Comparison of ENCODE assay signal across 10 cellular contexts in genomic region chr14:32826404-32827082, GRCh38.
A peak's percentile ranks its signal among the peaks of the same experiment; 100 is the strongest.
DNase-seq lines count a peak whose midpoint lies in the region; ATAC-seq, FAIRE-seq and TF ChIP-seq lines count a peak whose summit lies in the region.
"Had no signal": no experiment of that assay in that cellular context is flagged by ENCODE, and none has a peak within 500 bp of the region (broad histone marks: within the 10 kb centered on the region; RNA-seq: fewer than 3 reads in every experiment).

No MANE protein-coding gene starts in this region.

- no peak overlapping the region for H3K4me3 Mint-ChIP-seq in Caco-2 (ENCODE audit: unreplicated experiment)

- H3K4me3 ChIP-seq in right cardiac atrium (ENCODE audit: low read length) = no peak overlapping the region
- H3K4me3 ChIP-seq in Caco-2 (ENCODE audit: low read depth, low read length) = no peak overlapping the region

- H3K27me3 Mint-ChIP-seq in Caco-2 (ENCODE audit: insufficient read depth, unreplicated experiment) = peaks cover 3% of the 10 kb centered on the region

- no peaks in the 10 kb centered on the region for H3K9me3 Mint-ChIP-seq in Caco-2 (ENCODE audit: unreplicated experiment)

- no peaks in the 10 kb centered on the region for H3K36me3 Mint-ChIP-seq in Caco-2 (ENCODE audit: insufficient read depth, unreplicated experiment)

- H3K4me1 ChIP-seq in right cardiac atrium (ENCODE audit: control insufficient read depth, insufficient read depth, low read length) (peaks cover 8% of the 10 kb centered on the region), Caco-2 (no peaks in the 10 kb centered on the region)

- no peak for TF ChIP-seq POLR2A in GM12892 (IDR thresholded peaks at IDR 0.05; ENCODE audit: low read depth, low read length)

- H3K36me3 ChIP-seq in Caco-2 (ENCODE audit: control insufficient read depth, insufficient read depth, low read length) = no peaks in the 10 kb centered on the region

- H3K27ac ChIP-seq in right cardiac atrium (ENCODE audit: low read length) = no peak overlapping the region
- H3K27ac ChIP-seq in temporal lobe (ENCODE audit: low read depth, low read length) = peak overlapping the region; percentile 95

- H3K27ac Mint-ChIP-seq in Caco-2 (ENCODE audit: unreplicated experiment) = no peak overlapping the region

- H3K9me3 ChIP-seq in right cardiac atrium (ENCODE audit: control insufficient read depth, low read length) (no peaks in the 10 kb centered on the region), Caco-2 (no peaks in the 10 kb centered on the region)

- BruUV-seq in Caco-2 (replicated peaks; lab: Mats Ljungman, UMichigan) = no TSS peak

- intact Hi-C loops in right cardiac atrium (cut with DNase I) (loop anchor here in 2 of 4 donors (5.0 to 10.0 kb wide), 4 partner anchors 102 to 252 kb away; no protein-coding TSS in a partner anchor), Caco-2 (cut with micrococcal nuclease; ENCODE audit: unreplicated experiment) (loop anchor here (1.0 to 5.0 kb wide), 2 partner anchors 115 to 249 kb away; no protein-coding TSS in a partner anchor)

- TF ChIP-seq CTCF in Caco-2 (IDR thresholded peaks at IDR 0.05; ENCODE audit: insufficient read depth in 1 of 2, low read depth in 1 of 2, low read length in 1 of 2, severe bottlenecking in 1 of 2, unreplicated experiment in 1 of 2) = no peak

- DNase-seq in NCI-H146 (lab: John Stamatoyannopoulos, UW) (peak; percentile 1), NCI-H146 treated with DMSO at 0.1 percent for 48 hours (lab: John Stamatoyannopoulos, UW; ENCODE audit: unreplicated experiment) (no peak), astrocyte of the hippocampus (ENCODE audit: low read depth, low spot score) (peak; percentile 61), right cardiac atrium (peak in 2 of 3 donors; percentile 8 to 40), GM12892 (ENCODE audit: insufficient read length) (no peak), AG08396 (ENCODE audit: low spot score) (no peak), Caco-2 (no peak)
- DNase-seq: NCI-H2029 treated with DMSO at 0.1 percent for 48 hours; stimulated activated CD4-positive, alpha-beta T cell treated with anti-CD3 and anti-CD28 coated beads, Interleukin-2, amount 100 ng/mL, for 24 hours had no signal

- 32% methylated on average over 9 of the region's 9 CpGs for WGBS in right cardiac atrium

- FAIRE-seq in GM12892 (lab: Jason Lieb, UNC) = no peak

- H3K27me3 ChIP-seq in right cardiac atrium (ENCODE audit: control insufficient read depth, insufficient read depth) (no peaks in the 10 kb centered on the region), Caco-2 (replicated peaks; ENCODE audit: control insufficient read depth, insufficient read depth, low read length) (no peaks in the 10 kb centered on the region)

- POLR2A ChIA-PET in Caco-2 (lab: Charles Lee) = no interaction called here

- CTCF ChIA-PET in Caco-2 (lab: Charles Lee) = no interaction called here

- ATAC-seq in right cardiac atrium = peak; percentile 55 to 80

- H3K4me1 Mint-ChIP-seq in Caco-2 (ENCODE audit: low read depth, unreplicated experiment) = no peaks in the 10 kb centered on the region

Comparison
In these comparisons a context has a peak if more than half of its experiments do, and no peak if none do; other contexts are left out.
1. DNase-seq: peak in NCI-H146 (single experiment), astrocyte of the hippocampus (single experiment) and right cardiac atrium (2 of 3); none in NCI-H146 treated with DMSO at 0.1 percent for 48 hours (single experiment), GM12892 (single experiment), AG08396 (single experiment) and Caco-2 (0 of 2).